In the genomic region with DNA sequence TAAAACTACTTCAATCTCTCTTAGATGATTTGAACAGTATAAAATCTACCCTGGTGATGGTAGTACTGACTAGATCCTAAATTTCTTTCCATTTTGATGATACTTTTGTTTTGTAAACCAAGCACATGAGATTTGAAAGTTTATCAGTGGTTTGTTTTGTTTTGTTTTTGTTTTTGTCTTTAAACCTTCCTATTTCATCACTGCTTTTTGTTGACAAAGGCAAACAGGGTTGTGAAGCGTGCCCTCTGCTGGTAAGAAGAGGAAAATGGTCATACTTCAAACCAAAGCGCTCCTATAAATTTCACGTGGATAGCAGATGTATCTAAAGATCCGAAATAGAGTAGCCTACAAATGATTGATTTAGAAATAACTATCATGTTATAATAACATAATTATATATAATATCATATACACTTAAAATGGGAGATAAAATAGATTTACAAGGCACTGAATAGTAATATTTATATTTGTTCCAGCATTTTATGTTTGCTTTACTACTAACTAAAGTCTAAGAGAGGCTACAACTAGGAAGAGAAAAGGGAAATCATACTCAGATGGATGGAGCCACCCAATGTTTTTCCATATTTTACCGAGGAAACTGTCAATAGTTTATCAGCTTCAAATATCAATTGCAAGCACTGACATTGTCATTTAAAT, we compare ENCODE assay signal across 1 cellular context.
TF ChIP-seq lines count a peak whose summit lies in the region.

No MANE protein-coding gene starts in this region.

TF ChIP-seq in H1, 55 proteins besides CTCF, POLR2A, EP300 and RAD21:
- TF ChIP-seq, protein P1, sequence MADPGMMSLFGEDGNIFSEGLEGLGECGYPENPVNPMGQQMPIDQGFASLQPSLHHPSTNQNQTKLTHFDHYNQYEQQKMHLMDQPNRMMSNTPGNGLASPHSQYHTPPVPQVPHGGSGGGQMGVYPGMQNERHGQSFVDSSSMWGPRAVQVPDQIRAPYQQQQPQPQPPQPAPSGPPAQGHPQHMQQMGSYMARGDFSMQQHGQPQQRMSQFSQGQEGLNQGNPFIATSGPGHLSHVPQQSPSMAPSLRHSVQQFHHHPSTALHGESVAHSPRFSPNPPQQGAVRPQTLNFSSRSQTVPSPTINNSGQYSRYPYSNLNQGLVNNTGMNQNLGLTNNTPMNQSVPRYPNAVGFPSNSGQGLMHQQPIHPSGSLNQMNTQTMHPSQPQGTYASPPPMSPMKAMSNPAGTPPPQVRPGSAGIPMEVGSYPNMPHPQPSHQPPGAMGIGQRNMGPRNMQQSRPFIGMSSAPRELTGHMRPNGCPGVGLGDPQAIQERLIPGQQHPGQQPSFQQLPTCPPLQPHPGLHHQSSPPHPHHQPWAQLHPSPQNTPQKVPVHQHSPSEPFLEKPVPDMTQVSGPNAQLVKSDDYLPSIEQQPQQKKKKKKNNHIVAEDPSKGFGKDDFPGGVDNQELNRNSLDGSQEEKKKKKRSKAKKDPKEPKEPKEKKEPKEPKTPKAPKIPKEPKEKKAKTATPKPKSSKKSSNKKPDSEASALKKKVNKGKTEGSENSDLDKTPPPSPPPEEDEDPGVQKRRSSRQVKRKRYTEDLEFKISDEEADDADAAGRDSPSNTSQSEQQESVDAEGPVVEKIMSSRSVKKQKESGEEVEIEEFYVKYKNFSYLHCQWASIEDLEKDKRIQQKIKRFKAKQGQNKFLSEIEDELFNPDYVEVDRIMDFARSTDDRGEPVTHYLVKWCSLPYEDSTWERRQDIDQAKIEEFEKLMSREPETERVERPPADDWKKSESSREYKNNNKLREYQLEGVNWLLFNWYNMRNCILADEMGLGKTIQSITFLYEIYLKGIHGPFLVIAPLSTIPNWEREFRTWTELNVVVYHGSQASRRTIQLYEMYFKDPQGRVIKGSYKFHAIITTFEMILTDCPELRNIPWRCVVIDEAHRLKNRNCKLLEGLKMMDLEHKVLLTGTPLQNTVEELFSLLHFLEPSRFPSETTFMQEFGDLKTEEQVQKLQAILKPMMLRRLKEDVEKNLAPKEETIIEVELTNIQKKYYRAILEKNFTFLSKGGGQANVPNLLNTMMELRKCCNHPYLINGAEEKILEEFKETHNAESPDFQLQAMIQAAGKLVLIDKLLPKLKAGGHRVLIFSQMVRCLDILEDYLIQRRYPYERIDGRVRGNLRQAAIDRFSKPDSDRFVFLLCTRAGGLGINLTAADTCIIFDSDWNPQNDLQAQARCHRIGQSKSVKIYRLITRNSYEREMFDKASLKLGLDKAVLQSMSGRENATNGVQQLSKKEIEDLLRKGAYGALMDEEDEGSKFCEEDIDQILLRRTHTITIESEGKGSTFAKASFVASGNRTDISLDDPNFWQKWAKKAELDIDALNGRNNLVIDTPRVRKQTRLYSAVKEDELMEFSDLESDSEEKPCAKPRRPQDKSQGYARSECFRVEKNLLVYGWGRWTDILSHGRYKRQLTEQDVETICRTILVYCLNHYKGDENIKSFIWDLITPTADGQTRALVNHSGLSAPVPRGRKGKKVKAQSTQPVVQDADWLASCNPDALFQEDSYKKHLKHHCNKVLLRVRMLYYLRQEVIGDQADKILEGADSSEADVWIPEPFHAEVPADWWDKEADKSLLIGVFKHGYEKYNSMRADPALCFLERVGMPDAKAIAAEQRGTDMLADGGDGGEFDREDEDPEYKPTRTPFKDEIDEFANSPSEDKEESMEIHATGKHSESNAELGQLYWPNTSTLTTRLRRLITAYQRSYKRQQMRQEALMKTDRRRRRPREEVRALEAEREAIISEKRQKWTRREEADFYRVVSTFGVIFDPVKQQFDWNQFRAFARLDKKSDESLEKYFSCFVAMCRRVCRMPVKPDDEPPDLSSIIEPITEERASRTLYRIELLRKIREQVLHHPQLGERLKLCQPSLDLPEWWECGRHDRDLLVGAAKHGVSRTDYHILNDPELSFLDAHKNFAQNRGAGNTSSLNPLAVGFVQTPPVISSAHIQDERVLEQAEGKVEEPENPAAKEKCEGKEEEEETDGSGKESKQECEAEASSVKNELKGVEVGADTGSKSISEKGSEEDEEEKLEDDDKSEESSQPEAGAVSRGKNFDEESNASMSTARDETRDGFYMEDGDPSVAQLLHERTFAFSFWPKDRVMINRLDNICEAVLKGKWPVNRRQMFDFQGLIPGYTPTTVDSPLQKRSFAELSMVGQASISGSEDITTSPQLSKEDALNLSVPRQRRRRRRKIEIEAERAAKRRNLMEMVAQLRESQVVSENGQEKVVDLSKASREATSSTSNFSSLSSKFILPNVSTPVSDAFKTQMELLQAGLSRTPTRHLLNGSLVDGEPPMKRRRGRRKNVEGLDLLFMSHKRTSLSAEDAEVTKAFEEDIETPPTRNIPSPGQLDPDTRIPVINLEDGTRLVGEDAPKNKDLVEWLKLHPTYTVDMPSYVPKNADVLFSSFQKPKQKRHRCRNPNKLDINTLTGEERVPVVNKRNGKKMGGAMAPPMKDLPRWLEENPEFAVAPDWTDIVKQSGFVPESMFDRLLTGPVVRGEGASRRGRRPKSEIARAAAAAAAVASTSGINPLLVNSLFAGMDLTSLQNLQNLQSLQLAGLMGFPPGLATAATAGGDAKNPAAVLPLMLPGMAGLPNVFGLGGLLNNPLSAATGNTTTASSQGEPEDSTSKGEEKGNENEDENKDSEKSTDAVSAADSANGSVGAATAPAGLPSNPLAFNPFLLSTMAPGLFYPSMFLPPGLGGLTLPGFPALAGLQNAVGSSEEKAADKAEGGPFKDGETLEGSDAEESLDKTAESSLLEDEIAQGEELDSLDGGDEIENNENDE (IDR thresholded peaks at IDR 0.05; ENCODE audit: insufficient replicate concordance, low read length): peak; percentile 60
- peak; percentile 74 for TF ChIP-seq CEBPB (IDR thresholded peaks at IDR 0.05; ENCODE audit: low read depth, low read length)
- TF ChIP-seq SP1 (IDR thresholded peaks at IDR 0.05; ENCODE audit: low read depth, low read length): no peak
- TF ChIP-seq SP2 (IDR thresholded peaks at IDR 0.05; ENCODE audit: low read length): no peak
- TF ChIP-seq, protein P2, sequence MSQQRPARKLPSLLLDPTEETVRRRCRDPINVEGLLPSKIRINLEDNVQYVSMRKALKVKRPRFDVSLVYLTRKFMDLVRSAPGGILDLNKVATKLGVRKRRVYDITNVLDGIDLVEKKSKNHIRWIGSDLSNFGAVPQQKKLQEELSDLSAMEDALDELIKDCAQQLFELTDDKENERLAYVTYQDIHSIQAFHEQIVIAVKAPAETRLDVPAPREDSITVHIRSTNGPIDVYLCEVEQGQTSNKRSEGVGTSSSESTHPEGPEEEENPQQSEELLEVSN (IDR thresholded peaks at IDR 0.05): no peak
